ENCODE assay signal across 1 cellular context in the genomic region with DNA sequence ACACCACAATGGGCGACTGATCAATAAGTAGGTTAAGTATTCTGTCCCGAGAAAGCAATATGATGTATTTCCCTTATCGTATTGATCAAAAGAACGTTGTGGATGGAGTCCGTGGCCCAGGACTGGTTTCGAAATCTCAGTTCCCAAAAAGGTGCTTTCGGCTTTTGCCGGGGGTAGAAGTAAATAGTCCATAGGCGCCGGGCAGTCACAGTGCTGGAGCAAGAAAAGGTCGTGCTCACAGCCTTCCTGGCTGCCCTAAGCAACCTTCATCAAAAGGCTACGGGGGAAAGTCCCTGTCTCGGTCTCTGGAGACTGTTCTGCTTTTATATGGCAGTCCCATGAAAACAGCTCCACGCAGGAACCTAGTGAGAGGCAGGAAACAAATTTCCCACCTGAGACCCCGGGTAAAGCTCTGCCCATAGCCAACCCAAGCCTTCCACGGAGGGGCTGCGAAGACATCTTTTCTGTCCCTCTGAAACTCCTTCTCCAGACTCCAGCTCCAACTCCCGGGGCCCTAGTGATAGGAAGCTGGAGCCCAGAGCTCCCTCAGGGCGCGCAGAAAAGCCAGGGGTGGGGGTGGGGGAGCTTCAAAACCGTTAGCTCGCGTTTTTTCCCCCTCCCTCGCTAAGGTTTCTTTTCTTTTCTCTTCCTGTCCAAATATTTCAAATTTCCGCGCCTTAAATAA.
TF ChIP-seq lines count a peak whose summit lies in the region.

No MANE protein-coding gene starts in this region.

TF ChIP-seq in HepG2, 621 proteins besides CTCF, POLR2A, EP300 and RAD21 (continued from another document and continues in another):
- TF ChIP-seq, protein P1, sequence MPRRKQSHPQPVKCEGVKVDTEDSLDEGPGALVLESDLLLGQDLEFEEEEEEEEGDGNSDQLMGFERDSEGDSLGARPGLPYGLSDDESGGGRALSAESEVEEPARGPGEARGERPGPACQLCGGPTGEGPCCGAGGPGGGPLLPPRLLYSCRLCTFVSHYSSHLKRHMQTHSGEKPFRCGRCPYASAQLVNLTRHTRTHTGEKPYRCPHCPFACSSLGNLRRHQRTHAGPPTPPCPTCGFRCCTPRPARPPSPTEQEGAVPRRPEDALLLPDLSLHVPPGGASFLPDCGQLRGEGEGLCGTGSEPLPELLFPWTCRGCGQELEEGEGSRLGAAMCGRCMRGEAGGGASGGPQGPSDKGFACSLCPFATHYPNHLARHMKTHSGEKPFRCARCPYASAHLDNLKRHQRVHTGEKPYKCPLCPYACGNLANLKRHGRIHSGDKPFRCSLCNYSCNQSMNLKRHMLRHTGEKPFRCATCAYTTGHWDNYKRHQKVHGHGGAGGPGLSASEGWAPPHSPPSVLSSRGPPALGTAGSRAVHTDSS (CRISPR knock-in tag; conservative IDR thresholded peaks at IDR 0.05) = no peak
- no peak for TF ChIP-seq ZNF496 (CRISPR knock-in tag; IDR thresholded peaks at IDR 0.05; ENCODE audit: insufficient replicate concordance)
- TF ChIP-seq, protein P2, sequence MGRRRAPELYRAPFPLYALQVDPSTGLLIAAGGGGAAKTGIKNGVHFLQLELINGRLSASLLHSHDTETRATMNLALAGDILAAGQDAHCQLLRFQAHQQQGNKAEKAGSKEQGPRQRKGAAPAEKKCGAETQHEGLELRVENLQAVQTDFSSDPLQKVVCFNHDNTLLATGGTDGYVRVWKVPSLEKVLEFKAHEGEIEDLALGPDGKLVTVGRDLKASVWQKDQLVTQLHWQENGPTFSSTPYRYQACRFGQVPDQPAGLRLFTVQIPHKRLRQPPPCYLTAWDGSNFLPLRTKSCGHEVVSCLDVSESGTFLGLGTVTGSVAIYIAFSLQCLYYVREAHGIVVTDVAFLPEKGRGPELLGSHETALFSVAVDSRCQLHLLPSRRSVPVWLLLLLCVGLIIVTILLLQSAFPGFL (CRISPR knock-in tag; IDR thresholded peaks at IDR 0.05) = no peak
- TF ChIP-seq ZSCAN9 (CRISPR knock-in tag; IDR thresholded peaks at IDR 0.05; ENCODE audit: borderline replicate concordance) = no peak
- TF ChIP-seq NCOA1 (CRISPR knock-in tag; IDR thresholded peaks at IDR 0.05) = no peak
- no peak for TF ChIP-seq ZKSCAN5 (CRISPR knock-in tag; IDR thresholded peaks at IDR 0.05)
- no peak for TF ChIP-seq IKZF1 (IDR thresholded peaks at IDR 0.05)
- TF ChIP-seq ZNF674 (CRISPR knock-in tag; IDR thresholded peaks at IDR 0.05; ENCODE audit: low read depth) = no peak
- no peak for TF ChIP-seq ZNF17 (CRISPR knock-in tag; IDR thresholded peaks at IDR 0.05)
- no peak for TF ChIP-seq ZNF841 (CRISPR knock-in tag; IDR thresholded peaks at IDR 0.05; ENCODE audit: borderline replicate concordance)
- TF ChIP-seq, protein P3, sequence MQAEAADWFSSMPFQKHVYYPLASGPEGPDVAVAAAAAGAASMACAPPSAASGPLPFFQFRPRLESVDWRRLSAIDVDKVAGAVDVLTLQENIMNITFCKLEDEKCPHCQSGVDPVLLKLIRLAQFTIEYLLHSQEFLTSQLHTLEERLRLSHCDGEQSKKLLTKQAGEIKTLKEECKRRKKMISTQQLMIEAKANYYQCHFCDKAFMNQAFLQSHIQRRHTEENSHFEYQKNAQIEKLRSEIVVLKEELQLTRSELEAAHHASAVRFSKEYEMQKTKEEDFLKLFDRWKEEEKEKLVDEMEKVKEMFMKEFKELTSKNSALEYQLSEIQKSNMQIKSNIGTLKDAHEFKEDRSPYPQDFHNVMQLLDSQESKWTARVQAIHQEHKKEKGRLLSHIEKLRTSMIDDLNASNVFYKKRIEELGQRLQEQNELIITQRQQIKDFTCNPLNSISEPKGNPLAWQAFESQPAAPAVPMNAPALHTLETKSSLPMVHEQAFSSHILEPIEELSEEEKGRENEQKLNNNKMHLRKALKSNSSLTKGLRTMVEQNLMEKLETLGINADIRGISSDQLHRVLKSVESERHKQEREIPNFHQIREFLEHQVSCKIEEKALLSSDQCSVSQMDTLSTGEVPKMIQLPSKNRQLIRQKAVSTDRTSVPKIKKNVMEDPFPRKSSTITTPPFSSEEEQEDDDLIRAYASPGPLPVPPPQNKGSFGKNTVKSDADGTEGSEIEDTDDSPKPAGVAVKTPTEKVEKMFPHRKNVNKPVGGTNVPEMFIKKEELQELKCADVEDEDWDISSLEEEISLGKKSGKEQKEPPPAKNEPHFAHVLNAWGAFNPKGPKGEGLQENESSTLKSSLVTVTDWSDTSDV (CRISPR knock-in tag; IDR thresholded peaks at IDR 0.05) = no peak
- no peak for TF ChIP-seq TGIF2 (CRISPR knock-in tag; IDR thresholded peaks at IDR 0.05)
- TF ChIP-seq SIN3A (IDR thresholded peaks at IDR 0.05; ENCODE audit: borderline replicate concordance, low read depth, low read length) = peak; percentile 59; the same call in 1 of the 2 replicates
- TF ChIP-seq, protein P4, sequence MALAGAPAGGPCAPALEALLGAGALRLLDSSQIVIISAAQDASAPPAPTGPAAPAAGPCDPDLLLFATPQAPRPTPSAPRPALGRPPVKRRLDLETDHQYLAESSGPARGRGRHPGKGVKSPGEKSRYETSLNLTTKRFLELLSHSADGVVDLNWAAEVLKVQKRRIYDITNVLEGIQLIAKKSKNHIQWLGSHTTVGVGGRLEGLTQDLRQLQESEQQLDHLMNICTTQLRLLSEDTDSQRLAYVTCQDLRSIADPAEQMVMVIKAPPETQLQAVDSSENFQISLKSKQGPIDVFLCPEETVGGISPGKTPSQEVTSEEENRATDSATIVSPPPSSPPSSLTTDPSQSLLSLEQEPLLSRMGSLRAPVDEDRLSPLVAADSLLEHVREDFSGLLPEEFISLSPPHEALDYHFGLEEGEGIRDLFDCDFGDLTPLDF (CRISPR knock-in tag; IDR thresholded peaks at IDR 0.05) = no peak
- TF ChIP-seq ZFX (CRISPR knock-in tag; IDR thresholded peaks at IDR 0.05; ENCODE audit: low read depth) = 0 out of 2 replicates have a peak, but pooled peaks have one; percentile 14
- TF ChIP-seq ZNF263 (CRISPR knock-in tag; IDR thresholded peaks at IDR 0.05) = no peak
- no peak for TF ChIP-seq ZNF3 (CRISPR knock-in tag; IDR thresholded peaks at IDR 0.05)
- TF ChIP-seq ZNF44 (CRISPR knock-in tag; IDR thresholded peaks at IDR 0.05) = no peak
- no peak for TF ChIP-seq ZNF383 (CRISPR knock-in tag; IDR thresholded peaks at IDR 0.05; ENCODE audit: borderline replicate concordance)
- TF ChIP-seq, protein P5, sequence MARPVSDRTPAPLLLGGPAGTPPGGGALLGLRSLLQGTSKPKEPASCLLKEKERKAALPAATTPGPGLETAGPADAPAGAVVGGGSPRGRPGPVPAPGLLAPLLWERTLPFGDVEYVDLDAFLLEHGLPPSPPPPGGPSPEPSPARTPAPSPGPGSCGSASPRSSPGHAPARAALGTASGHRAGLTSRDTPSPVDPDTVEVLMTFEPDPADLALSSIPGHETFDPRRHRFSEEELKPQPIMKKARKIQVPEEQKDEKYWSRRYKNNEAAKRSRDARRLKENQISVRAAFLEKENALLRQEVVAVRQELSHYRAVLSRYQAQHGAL (CRISPR knock-in tag; IDR thresholded peaks at IDR 0.05; ENCODE audit: not compliant biosample characterization) = no peak
- TF ChIP-seq, protein P6, sequence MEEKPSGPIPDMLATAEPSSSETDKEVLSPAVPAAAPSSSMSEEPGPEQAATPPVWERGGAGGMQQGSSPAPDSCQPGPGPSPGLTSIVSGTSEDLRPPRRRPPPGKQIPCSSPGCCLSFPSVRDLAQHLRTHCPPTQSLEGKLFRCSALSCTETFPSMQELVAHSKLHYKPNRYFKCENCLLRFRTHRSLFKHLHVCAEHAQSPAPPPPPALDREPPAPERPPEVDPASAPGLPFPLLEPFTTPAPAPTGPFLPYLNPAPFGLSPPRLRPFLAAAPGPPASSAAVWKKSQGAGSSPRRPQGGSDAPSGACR (CRISPR knock-in tag; IDR thresholded peaks at IDR 0.05) = no peak
- TF ChIP-seq POLR2AphosphoS5 (IDR thresholded peaks at IDR 0.05; ENCODE audit: low read depth, low read length) = no peak
- TF ChIP-seq ZNF205 (CRISPR knock-in tag; IDR thresholded peaks at IDR 0.05) = no peak
- no peak for TF ChIP-seq MAFK (conservative IDR thresholded peaks at IDR 0.05 in 1 of 2, IDR thresholded peaks at IDR 0.05 in 1 of 2; ENCODE audit: low read length in 2 of 2)
- no peak for TF ChIP-seq RELA (CRISPR knock-in tag; IDR thresholded peaks at IDR 0.05)
- TF ChIP-seq SAP130 (CRISPR knock-in tag; IDR thresholded peaks at IDR 0.05; ENCODE audit: low read depth) = peak; percentile 19; the same call in 1 of the 2 replicates
- TF ChIP-seq, protein P7, sequence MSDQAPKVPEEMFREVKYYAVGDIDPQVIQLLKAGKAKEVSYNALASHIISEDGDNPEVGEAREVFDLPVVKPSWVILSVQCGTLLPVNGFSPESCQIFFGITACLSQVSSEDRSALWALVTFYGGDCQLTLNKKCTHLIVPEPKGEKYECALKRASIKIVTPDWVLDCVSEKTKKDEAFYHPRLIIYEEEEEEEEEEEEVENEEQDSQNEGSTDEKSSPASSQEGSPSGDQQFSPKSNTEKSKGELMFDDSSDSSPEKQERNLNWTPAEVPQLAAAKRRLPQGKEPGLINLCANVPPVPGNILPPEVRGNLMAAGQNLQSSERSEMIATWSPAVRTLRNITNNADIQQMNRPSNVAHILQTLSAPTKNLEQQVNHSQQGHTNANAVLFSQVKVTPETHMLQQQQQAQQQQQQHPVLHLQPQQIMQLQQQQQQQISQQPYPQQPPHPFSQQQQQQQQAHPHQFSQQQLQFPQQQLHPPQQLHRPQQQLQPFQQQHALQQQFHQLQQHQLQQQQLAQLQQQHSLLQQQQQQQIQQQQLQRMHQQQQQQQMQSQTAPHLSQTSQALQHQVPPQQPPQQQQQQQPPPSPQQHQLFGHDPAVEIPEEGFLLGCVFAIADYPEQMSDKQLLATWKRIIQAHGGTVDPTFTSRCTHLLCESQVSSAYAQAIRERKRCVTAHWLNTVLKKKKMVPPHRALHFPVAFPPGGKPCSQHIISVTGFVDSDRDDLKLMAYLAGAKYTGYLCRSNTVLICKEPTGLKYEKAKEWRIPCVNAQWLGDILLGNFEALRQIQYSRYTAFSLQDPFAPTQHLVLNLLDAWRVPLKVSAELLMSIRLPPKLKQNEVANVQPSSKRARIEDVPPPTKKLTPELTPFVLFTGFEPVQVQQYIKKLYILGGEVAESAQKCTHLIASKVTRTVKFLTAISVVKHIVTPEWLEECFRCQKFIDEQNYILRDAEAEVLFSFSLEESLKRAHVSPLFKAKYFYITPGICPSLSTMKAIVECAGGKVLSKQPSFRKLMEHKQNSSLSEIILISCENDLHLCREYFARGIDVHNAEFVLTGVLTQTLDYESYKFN (CRISPR knock-in tag; conservative IDR thresholded peaks at IDR 0.05) = 0 out of 2 replicates have a peak, but pooled peaks have one; percentile 2
- TF ChIP-seq EEA1 (CRISPR knock-in tag; IDR thresholded peaks at IDR 0.05; ENCODE audit: borderline replicate concordance) = no peak
- no peak for TF ChIP-seq ZNF484 (CRISPR knock-in tag; IDR thresholded peaks at IDR 0.05; ENCODE audit: borderline replicate concordance, low read depth)
- TF ChIP-seq, protein P8, sequence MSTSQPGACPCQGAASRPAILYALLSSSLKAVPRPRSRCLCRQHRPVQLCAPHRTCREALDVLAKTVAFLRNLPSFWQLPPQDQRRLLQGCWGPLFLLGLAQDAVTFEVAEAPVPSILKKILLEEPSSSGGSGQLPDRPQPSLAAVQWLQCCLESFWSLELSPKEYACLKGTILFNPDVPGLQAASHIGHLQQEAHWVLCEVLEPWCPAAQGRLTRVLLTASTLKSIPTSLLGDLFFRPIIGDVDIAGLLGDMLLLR (CRISPR knock-in tag; IDR thresholded peaks at IDR 0.05) = no peak
- TF ChIP-seq KLF6 (CRISPR knock-in tag; IDR thresholded peaks at IDR 0.05) = no peak; the same call in 1 of the 2 replicates
- TF ChIP-seq NR1H2 (CRISPR knock-in tag; IDR thresholded peaks at IDR 0.05; ENCODE audit: borderline replicate concordance, low read depth) = no peak
- TF ChIP-seq, protein P9, sequence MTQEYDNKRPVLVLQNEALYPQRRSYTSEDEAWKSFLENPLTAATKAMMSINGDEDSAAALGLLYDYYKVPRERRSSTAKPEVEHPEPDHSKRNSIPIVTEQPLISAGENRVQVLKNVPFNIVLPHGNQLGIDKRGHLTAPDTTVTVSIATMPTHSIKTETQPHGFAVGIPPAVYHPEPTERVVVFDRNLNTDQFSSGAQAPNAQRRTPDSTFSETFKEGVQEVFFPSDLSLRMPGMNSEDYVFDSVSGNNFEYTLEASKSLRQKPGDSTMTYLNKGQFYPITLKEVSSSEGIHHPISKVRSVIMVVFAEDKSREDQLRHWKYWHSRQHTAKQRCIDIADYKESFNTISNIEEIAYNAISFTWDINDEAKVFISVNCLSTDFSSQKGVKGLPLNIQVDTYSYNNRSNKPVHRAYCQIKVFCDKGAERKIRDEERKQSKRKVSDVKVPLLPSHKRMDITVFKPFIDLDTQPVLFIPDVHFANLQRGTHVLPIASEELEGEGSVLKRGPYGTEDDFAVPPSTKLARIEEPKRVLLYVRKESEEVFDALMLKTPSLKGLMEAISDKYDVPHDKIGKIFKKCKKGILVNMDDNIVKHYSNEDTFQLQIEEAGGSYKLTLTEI (CRISPR knock-in tag; conservative IDR thresholded peaks at IDR 0.05) = no peak
- no peak for TF ChIP-seq HDAC1 (CRISPR knock-in tag; IDR thresholded peaks at IDR 0.05)
- TF ChIP-seq TCF7 (IDR thresholded peaks at IDR 0.05; ENCODE audit: low read depth) = no peak
- TF ChIP-seq HES4 (CRISPR knock-in tag; IDR thresholded peaks at IDR 0.05; ENCODE audit: borderline replicate concordance) = no peak
- TF ChIP-seq, protein P10, sequence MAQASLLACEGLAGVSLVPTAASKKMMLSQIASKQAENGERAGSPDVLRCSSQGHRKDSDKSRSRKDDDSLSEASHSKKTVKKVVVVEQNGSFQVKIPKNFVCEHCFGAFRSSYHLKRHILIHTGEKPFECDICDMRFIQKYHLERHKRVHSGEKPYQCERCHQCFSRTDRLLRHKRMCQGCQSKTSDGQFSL (CRISPR knock-in tag; IDR thresholded peaks at IDR 0.05) = no peak
- no peak for TF ChIP-seq HNRNPK (IDR thresholded peaks at IDR 0.05; ENCODE audit: low read depth, low read length, poor library complexity, severe bottlenecking)
- no peak for TF ChIP-seq KLF9 (CRISPR knock-in tag; IDR thresholded peaks at IDR 0.05; ENCODE audit: low read depth)
- TF ChIP-seq ZNF616 (CRISPR knock-in tag; IDR thresholded peaks at IDR 0.05; ENCODE audit: low read depth) = no peak
- TF ChIP-seq SMARCC2 (IDR thresholded peaks at IDR 0.05) = no peak
- no peak for TF ChIP-seq HMG20B (CRISPR knock-in tag; conservative IDR thresholded peaks at IDR 0.05)
- TF ChIP-seq NFE2L2 (IDR thresholded peaks at IDR 0.05; ENCODE audit: low read length) = no peak
- TF ChIP-seq RBFOX2 (IDR thresholded peaks at IDR 0.05; ENCODE audit: low read depth, low read length) = no peak
- no peak for TF ChIP-seq ZNF251 (CRISPR knock-in tag; IDR thresholded peaks at IDR 0.05)
- peak; percentile 32; the same call in 1 of the 2 replicates for TF ChIP-seq CEBPG (CRISPR knock-in tag; IDR thresholded peaks at IDR 0.05)
- TF ChIP-seq CBFB (CRISPR knock-in tag; IDR thresholded peaks at IDR 0.05) = no peak
- TF ChIP-seq CAMTA2 (CRISPR knock-in tag; IDR thresholded peaks at IDR 0.05; ENCODE audit: borderline replicate concordance) = no peak
- TF ChIP-seq ZNF672 (CRISPR knock-in tag; IDR thresholded peaks at IDR 0.05) = no peak
- peak; percentile 6; the same call in 1 of the 2 replicates for TF ChIP-seq ZNF776 (CRISPR knock-in tag; IDR thresholded peaks at IDR 0.05)
- TF ChIP-seq MED13 (CRISPR knock-in tag; IDR thresholded peaks at IDR 0.05) = no peak
- no peak for TF ChIP-seq ZNF558 (CRISPR knock-in tag; IDR thresholded peaks at IDR 0.05; ENCODE audit: borderline replicate concordance)
- TF ChIP-seq U2AF2 (IDR thresholded peaks at IDR 0.05; ENCODE audit: low read depth, low read length) = 0 out of 2 replicates have a peak, but pooled peaks have one; percentile 14
- TF ChIP-seq TBX2 (CRISPR knock-in tag; IDR thresholded peaks at IDR 0.05; ENCODE audit: borderline replicate concordance) = no peak
- no peak for TF ChIP-seq PHF5A (CRISPR knock-in tag; IDR thresholded peaks at IDR 0.05; ENCODE audit: low read depth, unreplicated experiment)
- TF ChIP-seq ZNF577 (CRISPR knock-in tag; IDR thresholded peaks at IDR 0.05; ENCODE audit: borderline replicate concordance, low read depth) = no peak
- no peak for TF ChIP-seq BRD4 (CRISPR knock-in tag; IDR thresholded peaks at IDR 0.05)
